In the genomic region with DNA sequence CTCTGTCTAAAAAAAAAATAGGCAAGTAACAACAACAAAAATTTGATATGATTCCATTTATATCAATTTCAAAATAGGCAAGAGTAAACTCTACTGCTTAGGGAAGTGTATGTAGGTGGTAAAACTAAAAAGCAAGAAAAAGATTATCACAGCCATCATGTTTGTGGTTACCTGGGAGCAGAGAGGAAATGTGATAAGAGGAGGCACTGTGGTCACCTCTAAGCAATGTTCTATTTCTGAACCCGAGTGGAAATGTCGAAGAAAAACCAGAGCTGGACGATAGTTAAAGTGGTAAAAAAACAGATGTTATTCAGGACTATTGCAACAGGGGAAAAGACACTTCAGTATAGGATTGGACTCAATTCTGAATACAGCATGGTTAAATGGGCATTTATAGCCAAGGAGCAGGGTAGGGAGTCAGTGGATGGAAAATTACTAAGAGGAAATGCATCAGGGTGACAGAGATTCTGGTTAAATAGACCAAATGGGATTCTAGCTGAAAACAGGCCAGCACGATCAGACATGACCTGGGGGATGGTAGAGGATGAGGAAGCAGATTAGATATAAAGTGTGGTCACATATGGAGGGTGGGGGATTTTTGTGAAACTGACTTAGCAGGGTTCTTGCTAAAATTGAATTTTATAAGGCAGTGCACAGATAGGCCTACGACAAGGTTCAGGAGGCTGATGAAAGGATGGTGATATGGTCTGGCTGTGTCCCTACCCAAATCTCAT, we compare ENCODE assay signal across 12 cellular contexts. TPM values are rescaled to one million over a fixed set of nuclear protein-coding genes. Genes with fewer than 3 reads are reported as not detected.
A peak's percentile ranks its signal among the peaks of the same experiment; 100 is the strongest.
DNase-seq lines count a peak whose midpoint lies in the region; ATAC-seq and TF ChIP-seq lines count a peak whose summit lies in the region.
"Had no signal": no experiment of that assay in that cellular context is flagged by ENCODE, and none has a peak within 500 bp of the region (broad histone marks: within the 10 kb centered on the region; RNA-seq: fewer than 3 reads in every experiment).

No MANE protein-coding gene starts in this region.

- POLR2A ChIA-PET in activated CD8-positive, alpha-beta T cell treated with anti-CD3 and anti-CD28 coated beads, Interleukin-2, amount 10 ng/mL, durations not matched to agents 7 days and 5 days (lab: Charles Lee), result interaction anchor here (0.8 to 2.0 kb wide), 4 partner anchors 18 to 184 kb away, joined by 3 to 10 read pairs (median 4); partner anchors contain the start of gene ERCC5

- H3K9me3 Mint-ChIP-seq in activated CD8-positive, alpha-beta T cell treated with anti-CD3 and anti-CD28 coated beads, Interleukin-2, amount 10 ng/mL, durations not matched to agents 7 days and 5 days (ENCODE audit: insufficient read depth), result peaks cover 9% of the 10 kb centered on the region
- peaks cover 0 to 6% of the 10 kb centered on the region in 2 donors for H3K9me3 Mint-ChIP-seq in stimulated activated naive B cell treated with anti-CD40 and anti-IgM and Interleukin-4, amounts not matched to agents 10 μg/mL and 1 μg/mL and 100 μg/mL, for 72 hours

- no peaks in the 10 kb centered on the region for H3K27me3 ChIP-seq in HL-60 (ENCODE audit: insufficient read depth, poor library complexity, severe bottlenecking)

- H3K4me3 ChIP-seq in HL-60 (replicated peaks; ENCODE audit: insufficient read depth, low read length), result no peak overlapping the region

- H3K4me1 Mint-ChIP-seq in activated CD8-positive, alpha-beta T cell treated with anti-CD3 and anti-CD28 coated beads, Interleukin-2, amount 10 ng/mL, durations not matched to agents 7 days and 5 days (ENCODE audit: low read depth), result peaks cover 53% of the 10 kb centered on the region
- H3K4me1 Mint-ChIP-seq in stimulated activated naive B cell treated with anti-CD40 and anti-IgM and Interleukin-4, amounts not matched to agents 10 μg/mL and 1 μg/mL and 100 μg/mL, for 72 hours, result peaks cover 8 to 10% of the 10 kb centered on the region in 2 donors

- CTCF ChIA-PET in activated CD8-positive, alpha-beta T cell treated with anti-CD3 and anti-CD28 coated beads, Interleukin-2, amount 10 ng/mL, durations not matched to agents 7 days and 5 days (lab: Charles Lee), result interaction anchor here (1.0 to 1.5 kb wide), 2 partner anchors 21 to 188 kb away, joined by 4 to 11 read pairs; no protein-coding TSS in a partner anchor

- ATAC-seq in activated CD8-positive, alpha-beta T cell treated with anti-CD3 and anti-CD28 coated beads, Interleukin-2, amount 10 ng/mL, durations not matched to agents 7 days and 5 days, result peak; percentile 81
- ATAC-seq in stimulated activated naive B cell treated with anti-CD40 and anti-IgM and Interleukin-4, amounts not matched to agents 10 μg/mL and 1 μg/mL and 100 μg/mL, for 72 hours (replicated peaks), result peak; percentile 90 to 91
- ATAC-seq in GM18520 (IDR thresholded peaks at IDR 0.05; ENCODE audit: unreplicated experiment) (no peak), HG02571 (IDR thresholded peaks at IDR 0.05; ENCODE audit: unreplicated experiment) (no peak)
- ATAC-seq: left lobe of liver, sciatic nerve had no signal

- H3K27ac ChIP-seq in HL-60 (replicated peaks), result peak overlapping the region; percentile 56

- H3K36me3 Mint-ChIP-seq in activated CD8-positive, alpha-beta T cell treated with anti-CD3 and anti-CD28 coated beads, Interleukin-2, amount 10 ng/mL, durations not matched to agents 7 days and 5 days (ENCODE audit: low read depth), result peaks cover 36% of the 10 kb centered on the region
- peaks cover 4 to 17% of the 10 kb centered on the region in 2 donors for H3K36me3 Mint-ChIP-seq in stimulated activated naive B cell treated with anti-CD40 and anti-IgM and Interleukin-4, amounts not matched to agents 10 μg/mL and 1 μg/mL and 100 μg/mL, for 72 hours

- TF ChIP-seq CTCF in HL-60 (IDR thresholded peaks at IDR 0.05; ENCODE audit: insufficient read depth, low read length), result no peak

- H3K27me3 Mint-ChIP-seq in activated CD8-positive, alpha-beta T cell treated with anti-CD3 and anti-CD28 coated beads, Interleukin-2, amount 10 ng/mL, durations not matched to agents 7 days and 5 days (ENCODE audit: low read depth), result no peaks in the 10 kb centered on the region
- no peaks in the 10 kb centered on the region for H3K27me3 Mint-ChIP-seq in stimulated activated naive B cell treated with anti-CD40 and anti-IgM and Interleukin-4, amounts not matched to agents 10 μg/mL and 1 μg/mL and 100 μg/mL, for 72 hours

- DNase-seq in activated T-cell treated with anti-CD3 and anti-CD28 coated beads for 48 hours (ENCODE audit: low read depth) (peak; percentile 12), activated T-cell treated with anti-CD3 and anti-CD28 coated beads for 4 hours (no peak), HL-60 (ENCODE audit: low read depth in 1 of 2, low spot score in 1 of 2) (peak in 1 of 2 experiments; percentile 68), DMS53 treated with DMSO at 0.1 percent for 48 hours (lab: John Stamatoyannopoulos, UW; ENCODE audit: unreplicated experiment) (no peak)
- peak; percentile 51 for DNase-seq in activated CD8-positive, alpha-beta T cell treated with anti-CD3 and anti-CD28 coated beads, Interleukin-2, amount 10 ng/mL, durations not matched to agents 7 days and 5 days
- DNase-seq in stimulated activated naive B cell treated with anti-CD40 and anti-IgM and Interleukin-4, amounts not matched to agents 10 μg/mL and 1 μg/mL and 100 μg/mL, for 72 hours, result no peak
- DNase-seq: H9 had no signal

- H3K4me3 Mint-ChIP-seq in activated CD8-positive, alpha-beta T cell treated with anti-CD3 and anti-CD28 coated beads, Interleukin-2, amount 10 ng/mL, durations not matched to agents 7 days and 5 days, result peak overlapping the region; percentile 67
- H3K4me3 Mint-ChIP-seq in stimulated activated naive B cell treated with anti-CD40 and anti-IgM and Interleukin-4, amounts not matched to agents 10 μg/mL and 1 μg/mL and 100 μg/mL, for 72 hours, result peak overlapping the region; percentile 2 to 58
- H3K4me3 Mint-ChIP-seq: brain, H9 had no signal

- peak overlapping the region; percentile 99 for H3K27ac Mint-ChIP-seq in activated CD8-positive, alpha-beta T cell treated with anti-CD3 and anti-CD28 coated beads, Interleukin-2, amount 10 ng/mL, durations not matched to agents 7 days and 5 days
- peak overlapping the region; percentile 60 for H3K27ac Mint-ChIP-seq in stimulated activated naive B cell treated with anti-CD40 and anti-IgM and Interleukin-4, amounts not matched to agents 10 μg/mL and 1 μg/mL and 100 μg/mL, for 72 hours
- H3K27ac Mint-ChIP-seq: brain, H9 had no signal

RNA-seq across cellular contexts. Expression of gene TEX30, which starts 6.0 kb away (rescaled TPM):
- 10 to 100 TPM; 40.1 to 43.3 TPM for total RNA-seq in activated CD8-positive, alpha-beta T cell treated with anti-CD3 and anti-CD28 coated beads, Interleukin-2, amount 10 ng/mL, durations not matched to agents 7 days and 5 days

RNA-seq across cellular contexts. Expression of gene POGLUT2, which starts 19.2 kb away (rescaled TPM):
- 10 to 100 TPM; 12.5 to 13.4 TPM for total RNA-seq in activated CD8-positive, alpha-beta T cell treated with anti-CD3 and anti-CD28 coated beads, Interleukin-2, amount 10 ng/mL, durations not matched to agents 7 days and 5 days

RNA-seq across cellular contexts. Expression of gene BIVM, which starts 19.3 kb away (rescaled TPM):
- 10 to 100 TPM; 26.9 to 27.7 TPM for total RNA-seq in activated CD8-positive, alpha-beta T cell treated with anti-CD3 and anti-CD28 coated beads, Interleukin-2, amount 10 ng/mL, durations not matched to agents 7 days and 5 days

Comparison
In these comparisons a context has a peak if more than half of its experiments do, and no peak if none do; other contexts are left out.
1. DNase-seq: peak in activated T-cell treated with anti-CD3 and anti-CD28 coated beads for 48 hours (single experiment) and activated CD8-positive, alpha-beta T cell treated with anti-CD3 and anti-CD28 coated beads, Interleukin-2, amount 10 ng/mL, durations not matched to agents 7 days and 5 days (single experiment); none in activated T-cell treated with anti-CD3 and anti-CD28 coated beads for 4 hours (single experiment), stimulated activated naive B cell treated with anti-CD40 and anti-IgM and Interleukin-4, amounts not matched to agents 10 μg/mL and 1 μg/mL and 100 μg/mL, for 72 hours (single experiment) and DMS53 treated with DMSO at 0.1 percent for 48 hours (single experiment).
2. ATAC-seq: peak in activated CD8-positive, alpha-beta T cell treated with anti-CD3 and anti-CD28 coated beads, Interleukin-2, amount 10 ng/mL, durations not matched to agents 7 days and 5 days (single experiment) and stimulated activated naive B cell treated with anti-CD40 and anti-IgM and Interleukin-4, amounts not matched to agents 10 μg/mL and 1 μg/mL and 100 μg/mL, for 72 hours (2 of 2); none in GM18520 (single experiment) and HG02571 (single experiment).